Comparison of ENCODE assay signal across 8 cellular contexts in genomic region chr12:132429932-132430643, GRCh38. TPM values are rescaled to one million over a fixed set of nuclear protein-coding genes. Genes with fewer than 3 reads are reported as not detected.
DNase-seq lines count a peak whose midpoint lies in the region; ATAC-seq and TF ChIP-seq lines count a peak whose summit lies in the region.

No MANE protein-coding gene starts in this region.

- no peak overlapping the region for H2BK5ac ChIP-seq in mesenchymal stem cell (ENCODE audit: low read depth, low read length, poor library complexity, severe bottlenecking)

- 51% methylated on average over 18 of the region's 25 CpGs for WGBS in mesenchymal stem cell

- H3K4me1 ChIP-seq in mesenchymal stem cell (ENCODE audit: control insufficient read depth, insufficient read depth, low read depth, low read length), result peaks cover 10% of the 10 kb centered on the region

- H3K4me1 Mint-ChIP-seq in T-helper 1 cell treated with Interleukin-12 subunit alpha and Interleukin-12 subunit beta and Interleukin-4 antibody, amounts not matched to agents 30 μg/mL and 1 μg/mL, for 36 hours (ENCODE audit: low read depth), result peaks cover 12% of the 10 kb centered on the region
- H3K4me1 Mint-ChIP-seq in brain, result peaks cover 87% of the 10 kb centered on the region
- H3K4me1 Mint-ChIP-seq in osteocyte (ENCODE audit: unreplicated experiment), result peaks cover 18% of the 10 kb centered on the region

- no peaks in the 10 kb centered on the region for H3K79me1 ChIP-seq in mesenchymal stem cell (replicated peaks; ENCODE audit: low read length, poor library complexity, severe bottlenecking)

- no peak overlapping the region for H2BK12ac ChIP-seq in mesenchymal stem cell (ENCODE audit: low read length in 2 of 2)

- peak overlapping the region; percentile 76 for H3K27ac Mint-ChIP-seq in T-helper 1 cell treated with Interleukin-12 subunit alpha and Interleukin-12 subunit beta and Interleukin-4 antibody, amounts not matched to agents 30 μg/mL and 1 μg/mL, for 36 hours
- H3K27ac Mint-ChIP-seq in brain, result peak overlapping the region in 4 of 5 experiments; percentile 95 to 98 (median 98)
- no peak overlapping the region for H3K27ac Mint-ChIP-seq in osteocyte (ENCODE audit: unreplicated experiment)

- H3K9me3 Mint-ChIP-seq in T-helper 1 cell treated with Interleukin-12 subunit alpha and Interleukin-12 subunit beta and Interleukin-4 antibody, amounts not matched to agents 30 μg/mL and 1 μg/mL, for 36 hours, result no peaks in the 10 kb centered on the region
- H3K9me3 Mint-ChIP-seq in brain (peaks cover 0 to 28% (median 11%) of the 10 kb centered on the region in 5 experiments), osteocyte (ENCODE audit: unreplicated experiment) (no peaks in the 10 kb centered on the region)

- H2BK120ac ChIP-seq in mesenchymal stem cell (ENCODE audit: low read depth, low read length), result no peak overlapping the region

- peaks cover under 1% of the 10 kb centered on the region for H3K9me3 ChIP-seq in mesenchymal stem cell (ENCODE audit: control insufficient read depth, low read length)

- H3K27me3 ChIP-seq in mesenchymal stem cell (ENCODE audit: control insufficient read depth in 1 of 2, insufficient read depth in 1 of 2, low read length in 2 of 2), result peaks cover 51 to 93% of the 10 kb centered on the region in 2 experiments

- peaks cover 5% of the 10 kb centered on the region for H3K27me3 Mint-ChIP-seq in T-helper 1 cell treated with Interleukin-12 subunit alpha and Interleukin-12 subunit beta and Interleukin-4 antibody, amounts not matched to agents 30 μg/mL and 1 μg/mL, for 36 hours (ENCODE audit: low read depth)
- H3K27me3 Mint-ChIP-seq in brain, result peaks cover 11% of the 10 kb centered on the region
- peaks cover 42% of the 10 kb centered on the region for H3K27me3 Mint-ChIP-seq in osteocyte (ENCODE audit: unreplicated experiment)

- H3K4me3 Mint-ChIP-seq in T-helper 1 cell treated with Interleukin-12 subunit alpha and Interleukin-12 subunit beta and Interleukin-4 antibody, amounts not matched to agents 30 μg/mL and 1 μg/mL, for 36 hours, result peak overlapping the region; percentile 76
- H3K4me3 Mint-ChIP-seq in brain, result peak overlapping the region; percentile 45 to 75 (median 65)
- H3K4me3 Mint-ChIP-seq in osteocyte (ENCODE audit: unreplicated experiment), result peak overlapping the region; percentile 4

- DNase-seq in COR-L47 (lab: John Stamatoyannopoulos, UW) (peak; percentile 93), NCI-H1436 treated with DMSO at 0.1 percent for 48 hours (lab: John Stamatoyannopoulos, UW) (peak; percentile 77), osteocyte (ENCODE audit: extremely low spot score, unreplicated experiment) (no peak), mesenchymal stem cell (no peak), midbrain (lab: John Stamatoyannopoulos, UW) (no peak)

- no peak overlapping the region for H3K27ac ChIP-seq in mesenchymal stem cell (ENCODE audit: low read length, poor library complexity, severe bottlenecking)

- no peak overlapping the region for H2AK5ac ChIP-seq in mesenchymal stem cell (ENCODE audit: low read length, severe bottlenecking)

- H4K8ac ChIP-seq in mesenchymal stem cell (ENCODE audit: low read length), result no peak overlapping the region

- no peak overlapping the region for H2BK15ac ChIP-seq in mesenchymal stem cell (ENCODE audit: low read depth, poor library complexity, severe bottlenecking)

- H3K18ac ChIP-seq in mesenchymal stem cell (ENCODE audit: low read depth in 1 of 2, low read length in 2 of 2), result no peak overlapping the region

- no peak overlapping the region for H3K9ac ChIP-seq in mesenchymal stem cell (ENCODE audit: low read length)

- no peak overlapping the region for H3K14ac ChIP-seq in mesenchymal stem cell (ENCODE audit: low read length in 2 of 2)

- H3K4me3 ChIP-seq in mesenchymal stem cell (ENCODE audit: insufficient read depth in 1 of 2, low read depth in 1 of 2, low read length in 2 of 2), result no peak overlapping the region

- H3K36me3 Mint-ChIP-seq in T-helper 1 cell treated with Interleukin-12 subunit alpha and Interleukin-12 subunit beta and Interleukin-4 antibody, amounts not matched to agents 30 μg/mL and 1 μg/mL, for 36 hours (ENCODE audit: low read depth), result no peaks in the 10 kb centered on the region
- peaks cover 2% of the 10 kb centered on the region for H3K36me3 Mint-ChIP-seq in brain
- no peaks in the 10 kb centered on the region for H3K36me3 Mint-ChIP-seq in osteocyte (ENCODE audit: unreplicated experiment)

- TF ChIP-seq CTCF in brain (conservative IDR thresholded peaks at IDR 0.05) (no peak), osteocyte (IDR thresholded peaks at IDR 0.05) (no peak)

- no peak overlapping the region for H3K4ac ChIP-seq in mesenchymal stem cell (ENCODE audit: low read depth in 1 of 2, low read length in 2 of 2)

- H3K23ac ChIP-seq in mesenchymal stem cell (ENCODE audit: low read length in 2 of 2), result no peak overlapping the region

- no peaks in the 10 kb centered on the region for H3K36me3 ChIP-seq in mesenchymal stem cell (ENCODE audit: control insufficient read depth in 1 of 2, insufficient read depth in 2 of 2, low read depth in 1 of 2, low read length in 2 of 2)

- H2AFZ ChIP-seq in mesenchymal stem cell (ENCODE audit: low read depth, low read length), result no peak overlapping the region

- ATAC-seq in GM21825 (IDR thresholded peaks at IDR 0.05; ENCODE audit: unreplicated experiment), result peak; percentile 50

- H3K4me2 ChIP-seq in mesenchymal stem cell (ENCODE audit: low read length, poor library complexity, severe bottlenecking), result no peak overlapping the region

- no peak overlapping the region for H4K91ac ChIP-seq in mesenchymal stem cell (ENCODE audit: low read length)

RNA-seq across cellular contexts. Expression of gene FBRSL1, which starts 59.9 kb away (rescaled TPM):
- polyA plus RNA-seq in brain (ENCODE audit: insufficient read depth, low read depth, low replicate concordance), result 59.3 TPM
- total RNA-seq in osteocyte, result 42.1 and 46.2 TPM in 2 replicates
- polyA plus RNA-seq in mesenchymal stem cell (2013, experiment 1 of 2), result 35.1 TPM
- 32.7 TPM for polyA plus RNA-seq in mesenchymal stem cell (2013, experiment 2 of 2)

Comparison
In these comparisons a context has a peak if more than half of its experiments do, and no peak if none do; other contexts are left out.
1. DNase-seq: peak in COR-L47 (single experiment) and NCI-H1436 treated with DMSO at 0.1 percent for 48 hours (single experiment); none in osteocyte (single experiment), mesenchymal stem cell (single experiment) and midbrain (single experiment).
2. H3K4me3 Mint-ChIP-seq: peak in every context shown above with its lines; median percentile 76 in T-helper 1 cell treated with Interleukin-12 subunit alpha and Interleukin-12 subunit beta and Interleukin-4 antibody, amounts not matched to agents 30 μg/mL and 1 μg/mL, for 36 hours; 65 in brain; 4 in osteocyte.